In the genomic region with DNA sequence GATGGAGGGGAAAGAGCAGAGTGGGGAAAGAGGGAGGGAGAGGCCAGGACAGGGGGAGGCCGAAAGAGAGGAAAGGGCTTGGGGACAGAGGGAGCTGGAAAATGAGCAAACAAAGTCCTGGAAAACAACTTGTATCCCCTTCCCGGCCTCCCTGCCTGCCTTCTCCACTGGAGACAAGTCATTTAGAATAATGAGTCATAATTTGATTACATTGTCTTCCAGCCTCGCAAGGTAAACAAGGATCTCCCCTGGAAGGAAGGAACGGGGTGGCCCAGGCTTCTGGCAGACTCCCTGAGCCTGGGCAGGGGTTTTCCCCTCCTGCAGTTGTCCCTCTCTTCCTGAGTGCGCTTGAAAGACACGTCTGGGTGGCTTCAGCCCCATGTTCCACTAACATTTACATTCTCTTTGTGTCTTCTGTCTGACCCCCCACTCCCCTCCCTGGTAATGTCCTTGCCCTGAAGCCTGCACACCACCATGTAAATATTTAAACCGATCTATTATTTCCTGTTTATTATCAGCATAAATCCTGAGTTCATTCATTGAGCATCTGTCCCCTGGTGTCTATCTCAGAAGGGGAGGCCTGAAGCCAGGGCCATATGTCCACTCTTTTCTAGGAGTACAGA, we compare ENCODE assay signal across 1 cellular context.
A peak's percentile ranks its signal among the peaks of the same experiment; 100 is the strongest.
TF ChIP-seq lines count a peak whose summit lies in the region.

No MANE protein-coding gene starts in this region.

TF ChIP-seq in HepG2, 621 proteins besides CTCF, POLR2A, EP300 and RAD21 (continued from another document and continues in another):
- TF ChIP-seq, protein P1, sequence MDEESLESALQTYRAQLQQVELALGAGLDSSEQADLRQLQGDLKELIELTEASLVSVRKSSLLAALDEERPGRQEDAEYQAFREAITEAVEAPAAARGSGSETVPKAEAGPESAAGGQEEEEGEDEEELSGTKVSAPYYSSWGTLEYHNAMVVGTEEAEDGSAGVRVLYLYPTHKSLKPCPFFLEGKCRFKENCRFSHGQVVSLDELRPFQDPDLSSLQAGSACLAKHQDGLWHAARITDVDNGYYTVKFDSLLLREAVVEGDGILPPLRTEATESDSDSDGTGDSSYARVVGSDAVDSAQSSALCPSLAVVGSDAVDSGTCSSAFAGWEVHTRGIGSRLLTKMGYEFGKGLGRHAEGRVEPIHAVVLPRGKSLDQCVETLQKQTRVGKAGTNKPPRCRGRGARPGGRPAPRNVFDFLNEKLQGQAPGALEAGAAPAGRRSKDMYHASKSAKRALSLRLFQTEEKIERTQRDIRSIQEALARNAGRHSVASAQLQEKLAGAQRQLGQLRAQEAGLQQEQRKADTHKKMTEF (CRISPR knock-in tag; IDR thresholded peaks at IDR 0.05): peak; percentile 38; the same call in 1 of the 2 replicates
- TF ChIP-seq ZBTB20 (CRISPR knock-in tag; IDR thresholded peaks at IDR 0.05; ENCODE audit: borderline replicate concordance, low read depth) (peak; percentile 63; the same call in 1 of the 2 replicates), ZFP82 (CRISPR knock-in tag; IDR thresholded peaks at IDR 0.05; ENCODE audit: borderline replicate concordance) (no peak), TAF15 (IDR thresholded peaks at IDR 0.05; ENCODE audit: low read depth, low read length, poor library complexity, severe bottlenecking) (no peak), ZNF781 (CRISPR knock-in tag; IDR thresholded peaks at IDR 0.05; ENCODE audit: borderline replicate concordance, not compliant biosample characterization) (no peak), RARA (CRISPR knock-in tag; IDR thresholded peaks at IDR 0.05) (peak; percentile 80), ZNF772 (CRISPR knock-in tag; IDR thresholded peaks at IDR 0.05) (no peak), SNAPC2 (CRISPR knock-in tag; IDR thresholded peaks at IDR 0.05) (no peak), SP1 (IDR thresholded peaks at IDR 0.05) (no peak), SP1 (CRISPR knock-in tag; IDR thresholded peaks at IDR 0.05) (no peak), ZSCAN29 (CRISPR knock-in tag; conservative IDR thresholded peaks at IDR 0.05) (no peak), RXRB (CRISPR knock-in tag; IDR thresholded peaks at IDR 0.05; ENCODE audit: borderline replicate concordance) (peak; percentile 56; the same call in 1 of the 2 replicates), ZBTB3 (CRISPR knock-in tag; IDR thresholded peaks at IDR 0.05; ENCODE audit: borderline replicate concordance, low read depth) (0 out of 2 replicates have a peak, but pooled peaks have one; percentile 25), NFIC (IDR thresholded peaks at IDR 0.05; ENCODE audit: low read length) (no peak; the same call in 1 of the 2 replicates), SP140L (CRISPR knock-in tag; IDR thresholded peaks at IDR 0.05; ENCODE audit: borderline replicate concordance) (no peak), PCBP2 (optimal IDR thresholded peaks at IDR 0.05; ENCODE audit: low read depth, low read length, poor library complexity, severe bottlenecking) (no peak), ZNF501 (CRISPR knock-in tag; IDR thresholded peaks at IDR 0.05) (peak; percentile 42; the same call in 1 of the 2 replicates), TAF1 (CRISPR knock-in tag; IDR thresholded peaks at IDR 0.05) (no peak), ZNF317 (CRISPR knock-in tag; IDR thresholded peaks at IDR 0.05) (0 out of 2 replicates have a peak, but pooled peaks have one; percentile 33), TGIF2 (CRISPR knock-in tag; IDR thresholded peaks at IDR 0.05) (no peak), SOX13 (IDR thresholded peaks at IDR 0.05) (no peak; the same call in 1 of the 2 replicates), SOX13 (CRISPR knock-in tag; conservative IDR thresholded peaks at IDR 0.05 in 1 of 2, IDR thresholded peaks at IDR 0.05 in 1 of 2) (peak in 1 of 2 experiments; percentile 46; a peak in 1 of 4 replicates), RBM39 (IDR thresholded peaks at IDR 0.05; ENCODE audit: low read depth, low read length, poor library complexity, severe bottlenecking) (no peak), FOXP1 (IDR thresholded peaks at IDR 0.05) (no peak), FOXP1 (CRISPR knock-in tag; IDR thresholded peaks at IDR 0.05) (peak; percentile 73; the same call in 1 of the 2 replicates), ZNF160 (CRISPR knock-in tag; IDR thresholded peaks at IDR 0.05) (no peak), ZNF20 (CRISPR knock-in tag; IDR thresholded peaks at IDR 0.05) (no peak), ZNF124 (CRISPR knock-in tag; IDR thresholded peaks at IDR 0.05) (no peak), SKI (IDR thresholded peaks at IDR 0.05; ENCODE audit: partially characterized antibody) (peak; percentile 10), ZNF644 (CRISPR knock-in tag; IDR thresholded peaks at IDR 0.05; ENCODE audit: low read depth) (no peak)
- TF ChIP-seq, protein P2, sequence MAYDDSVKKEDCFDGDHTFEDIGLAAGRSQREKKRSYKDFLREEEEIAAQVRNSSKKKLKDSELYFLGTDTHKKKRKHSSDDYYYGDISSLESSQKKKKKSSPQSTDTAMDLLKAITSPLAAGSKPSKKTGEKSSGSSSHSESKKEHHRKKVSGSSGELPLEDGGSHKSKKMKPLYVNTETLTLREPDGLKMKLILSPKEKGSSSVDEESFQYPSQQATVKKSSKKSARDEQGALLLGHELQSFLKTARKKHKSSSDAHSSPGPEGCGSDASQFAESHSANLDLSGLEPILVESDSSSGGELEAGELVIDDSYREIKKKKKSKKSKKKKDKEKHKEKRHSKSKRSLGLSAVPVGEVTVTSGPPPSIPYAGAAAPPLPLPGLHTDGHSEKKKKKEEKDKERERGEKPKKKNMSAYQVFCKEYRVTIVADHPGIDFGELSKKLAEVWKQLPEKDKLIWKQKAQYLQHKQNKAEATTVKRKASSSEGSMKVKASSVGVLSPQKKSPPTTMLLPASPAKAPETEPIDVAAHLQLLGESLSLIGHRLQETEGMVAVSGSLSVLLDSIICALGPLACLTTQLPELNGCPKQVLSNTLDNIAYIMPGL (CRISPR knock-in tag; IDR thresholded peaks at IDR 0.05; ENCODE audit: borderline replicate concordance in 1 of 2, low read depth in 1 of 2): 0 out of 4 replicates have a peak, but pooled peaks of 1 of the 2 experiments have one; percentile 13
- TF ChIP-seq, protein P3, sequence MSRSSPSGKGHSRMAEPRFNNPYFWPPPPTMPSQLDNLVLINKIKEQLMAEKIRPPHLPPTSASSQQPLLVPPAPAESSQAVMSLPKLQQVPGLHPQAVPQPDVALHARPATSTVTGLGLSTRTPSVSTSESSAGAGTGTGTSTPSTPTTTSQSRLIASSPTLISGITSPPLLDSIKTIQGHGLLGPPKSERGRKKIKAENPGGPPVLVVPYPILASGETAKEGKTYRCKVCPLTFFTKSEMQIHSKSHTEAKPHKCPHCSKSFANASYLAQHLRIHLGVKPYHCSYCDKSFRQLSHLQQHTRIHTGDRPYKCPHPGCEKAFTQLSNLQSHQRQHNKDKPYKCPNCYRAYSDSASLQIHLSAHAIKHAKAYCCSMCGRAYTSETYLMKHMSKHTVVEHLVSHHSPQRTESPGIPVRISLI (CRISPR knock-in tag; IDR thresholded peaks at IDR 0.05; ENCODE audit: borderline replicate concordance): no peak
- TF ChIP-seq, protein P4, sequence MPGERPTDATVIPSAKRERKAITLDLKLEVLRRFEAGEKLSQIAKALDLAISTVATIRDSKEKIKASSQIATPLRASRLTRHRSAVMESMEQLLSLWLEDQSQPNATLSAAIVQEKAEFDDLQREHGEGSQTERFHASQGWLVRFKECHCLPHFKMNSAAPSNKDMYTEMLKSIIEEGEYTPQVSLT (CRISPR knock-in tag; IDR thresholded peaks at IDR 0.05; ENCODE audit: borderline replicate concordance, low read depth): no peak
- TF ChIP-seq, protein P5, sequence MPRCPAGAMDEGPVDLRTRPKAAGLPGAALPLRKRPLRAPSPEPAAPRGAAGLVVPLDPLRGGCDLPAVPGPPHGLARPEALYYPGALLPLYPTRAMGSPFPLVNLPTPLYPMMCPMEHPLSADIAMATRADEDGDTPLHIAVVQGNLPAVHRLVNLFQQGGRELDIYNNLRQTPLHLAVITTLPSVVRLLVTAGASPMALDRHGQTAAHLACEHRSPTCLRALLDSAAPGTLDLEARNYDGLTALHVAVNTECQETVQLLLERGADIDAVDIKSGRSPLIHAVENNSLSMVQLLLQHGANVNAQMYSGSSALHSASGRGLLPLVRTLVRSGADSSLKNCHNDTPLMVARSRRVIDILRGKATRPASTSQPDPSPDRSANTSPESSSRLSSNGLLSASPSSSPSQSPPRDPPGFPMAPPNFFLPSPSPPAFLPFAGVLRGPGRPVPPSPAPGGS (CRISPR knock-in tag; IDR thresholded peaks at IDR 0.05): 0 out of 2 replicates have a peak, but pooled peaks have one; percentile 9
- TF ChIP-seq, protein P6, sequence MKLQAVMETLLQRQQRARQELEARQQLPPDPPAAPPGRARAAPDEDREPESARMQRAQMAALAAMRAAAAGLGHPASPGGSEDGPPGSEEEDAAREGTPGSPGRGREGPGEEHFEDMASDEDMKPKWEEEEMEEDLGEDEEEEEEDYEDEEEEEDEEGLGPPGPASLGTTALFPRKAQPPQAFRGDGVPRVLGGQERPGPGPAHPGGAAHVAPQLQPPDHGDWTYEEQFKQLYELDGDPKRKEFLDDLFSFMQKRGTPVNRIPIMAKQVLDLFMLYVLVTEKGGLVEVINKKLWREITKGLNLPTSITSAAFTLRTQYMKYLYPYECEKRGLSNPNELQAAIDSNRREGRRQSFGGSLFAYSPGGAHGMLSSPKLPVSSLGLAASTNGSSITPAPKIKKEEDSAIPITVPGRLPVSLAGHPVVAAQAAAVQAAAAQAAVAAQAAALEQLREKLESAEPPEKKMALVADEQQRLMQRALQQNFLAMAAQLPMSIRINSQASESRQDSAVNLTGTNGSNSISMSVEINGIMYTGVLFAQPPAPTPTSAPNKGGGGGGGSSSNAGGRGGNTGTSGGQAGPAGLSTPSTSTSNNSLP (IDR thresholded peaks at IDR 0.05; ENCODE audit: low read depth, low read length): peak; percentile 32; the same call in 1 of the 2 replicates
- TF ChIP-seq, protein P7, sequence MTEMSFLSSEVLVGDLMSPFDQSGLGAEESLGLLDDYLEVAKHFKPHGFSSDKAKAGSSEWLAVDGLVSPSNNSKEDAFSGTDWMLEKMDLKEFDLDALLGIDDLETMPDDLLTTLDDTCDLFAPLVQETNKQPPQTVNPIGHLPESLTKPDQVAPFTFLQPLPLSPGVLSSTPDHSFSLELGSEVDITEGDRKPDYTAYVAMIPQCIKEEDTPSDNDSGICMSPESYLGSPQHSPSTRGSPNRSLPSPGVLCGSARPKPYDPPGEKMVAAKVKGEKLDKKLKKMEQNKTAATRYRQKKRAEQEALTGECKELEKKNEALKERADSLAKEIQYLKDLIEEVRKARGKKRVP (CRISPR knock-in tag; IDR thresholded peaks at IDR 0.05): 0 out of 4 replicates have a peak, but pooled peaks of 1 of the 2 experiments have one; percentile 14
- TF ChIP-seq, protein P8, sequence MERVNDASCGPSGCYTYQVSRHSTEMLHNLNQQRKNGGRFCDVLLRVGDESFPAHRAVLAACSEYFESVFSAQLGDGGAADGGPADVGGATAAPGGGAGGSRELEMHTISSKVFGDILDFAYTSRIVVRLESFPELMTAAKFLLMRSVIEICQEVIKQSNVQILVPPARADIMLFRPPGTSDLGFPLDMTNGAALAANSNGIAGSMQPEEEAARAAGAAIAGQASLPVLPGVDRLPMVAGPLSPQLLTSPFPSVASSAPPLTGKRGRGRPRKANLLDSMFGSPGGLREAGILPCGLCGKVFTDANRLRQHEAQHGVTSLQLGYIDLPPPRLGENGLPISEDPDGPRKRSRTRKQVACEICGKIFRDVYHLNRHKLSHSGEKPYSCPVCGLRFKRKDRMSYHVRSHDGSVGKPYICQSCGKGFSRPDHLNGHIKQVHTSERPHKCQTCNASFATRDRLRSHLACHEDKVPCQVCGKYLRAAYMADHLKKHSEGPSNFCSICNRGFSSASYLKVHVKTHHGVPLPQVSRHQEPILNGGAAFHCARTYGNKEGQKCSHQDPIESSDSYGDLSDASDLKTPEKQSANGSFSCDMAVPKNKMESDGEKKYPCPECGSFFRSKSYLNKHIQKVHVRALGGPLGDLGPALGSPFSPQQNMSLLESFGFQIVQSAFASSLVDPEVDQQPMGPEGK (CRISPR knock-in tag; IDR thresholded peaks at IDR 0.05): peak; percentile 64; the same call in 1 of the 2 replicates
- TF ChIP-seq, protein P9, sequence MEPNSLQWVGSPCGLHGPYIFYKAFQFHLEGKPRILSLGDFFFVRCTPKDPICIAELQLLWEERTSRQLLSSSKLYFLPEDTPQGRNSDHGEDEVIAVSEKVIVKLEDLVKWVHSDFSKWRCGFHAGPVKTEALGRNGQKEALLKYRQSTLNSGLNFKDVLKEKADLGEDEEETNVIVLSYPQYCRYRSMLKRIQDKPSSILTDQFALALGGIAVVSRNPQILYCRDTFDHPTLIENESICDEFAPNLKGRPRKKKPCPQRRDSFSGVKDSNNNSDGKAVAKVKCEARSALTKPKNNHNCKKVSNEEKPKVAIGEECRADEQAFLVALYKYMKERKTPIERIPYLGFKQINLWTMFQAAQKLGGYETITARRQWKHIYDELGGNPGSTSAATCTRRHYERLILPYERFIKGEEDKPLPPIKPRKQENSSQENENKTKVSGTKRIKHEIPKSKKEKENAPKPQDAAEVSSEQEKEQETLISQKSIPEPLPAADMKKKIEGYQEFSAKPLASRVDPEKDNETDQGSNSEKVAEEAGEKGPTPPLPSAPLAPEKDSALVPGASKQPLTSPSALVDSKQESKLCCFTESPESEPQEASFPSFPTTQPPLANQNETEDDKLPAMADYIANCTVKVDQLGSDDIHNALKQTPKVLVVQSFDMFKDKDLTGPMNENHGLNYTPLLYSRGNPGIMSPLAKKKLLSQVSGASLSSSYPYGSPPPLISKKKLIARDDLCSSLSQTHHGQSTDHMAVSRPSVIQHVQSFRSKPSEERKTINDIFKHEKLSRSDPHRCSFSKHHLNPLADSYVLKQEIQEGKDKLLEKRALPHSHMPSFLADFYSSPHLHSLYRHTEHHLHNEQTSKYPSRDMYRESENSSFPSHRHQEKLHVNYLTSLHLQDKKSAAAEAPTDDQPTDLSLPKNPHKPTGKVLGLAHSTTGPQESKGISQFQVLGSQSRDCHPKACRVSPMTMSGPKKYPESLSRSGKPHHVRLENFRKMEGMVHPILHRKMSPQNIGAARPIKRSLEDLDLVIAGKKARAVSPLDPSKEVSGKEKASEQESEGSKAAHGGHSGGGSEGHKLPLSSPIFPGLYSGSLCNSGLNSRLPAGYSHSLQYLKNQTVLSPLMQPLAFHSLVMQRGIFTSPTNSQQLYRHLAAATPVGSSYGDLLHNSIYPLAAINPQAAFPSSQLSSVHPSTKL (CRISPR knock-in tag; IDR thresholded peaks at IDR 0.05): peak; percentile 77
- TF ChIP-seq, protein P10, sequence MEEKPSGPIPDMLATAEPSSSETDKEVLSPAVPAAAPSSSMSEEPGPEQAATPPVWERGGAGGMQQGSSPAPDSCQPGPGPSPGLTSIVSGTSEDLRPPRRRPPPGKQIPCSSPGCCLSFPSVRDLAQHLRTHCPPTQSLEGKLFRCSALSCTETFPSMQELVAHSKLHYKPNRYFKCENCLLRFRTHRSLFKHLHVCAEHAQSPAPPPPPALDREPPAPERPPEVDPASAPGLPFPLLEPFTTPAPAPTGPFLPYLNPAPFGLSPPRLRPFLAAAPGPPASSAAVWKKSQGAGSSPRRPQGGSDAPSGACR (CRISPR knock-in tag; IDR thresholded peaks at IDR 0.05): 0 out of 2 replicates have a peak, but pooled peaks have one; percentile 33
